8 cellular contexts compared by ENCODE assay signal in the genomic region with DNA sequence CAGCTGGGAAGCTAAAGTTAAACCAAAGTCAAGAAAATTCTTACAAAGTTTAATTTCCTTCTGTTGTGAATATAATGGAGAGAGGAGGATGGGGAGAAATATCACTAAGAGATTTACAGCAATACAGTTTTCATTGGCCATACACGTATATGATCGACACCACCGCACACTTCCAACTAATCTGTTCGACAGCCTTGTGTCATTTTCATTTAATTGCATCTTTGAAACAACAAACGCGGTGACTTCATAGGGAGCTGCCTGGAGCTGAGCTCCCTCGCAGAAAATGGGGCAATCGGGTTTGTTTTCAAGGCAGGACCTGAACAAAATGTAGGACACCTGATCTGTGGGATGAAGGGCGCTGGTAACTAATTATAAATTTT. TPM values are rescaled to one million over a fixed set of nuclear protein-coding genes. Genes with fewer than 3 reads are reported as not detected.
DNase-seq lines count a peak whose midpoint lies in the region; ATAC-seq, FAIRE-seq and TF ChIP-seq lines count a peak whose summit lies in the region.

No MANE protein-coding gene starts in this region.

- no peaks in the 10 kb centered on the region for H3K9me1 ChIP-seq in keratinocyte (ENCODE audit: control insufficient read depth, extremely low read depth, insufficient read depth, low read length)

- H3K9me3 ChIP-seq in ascending aorta (no peaks in the 10 kb centered on the region), keratinocyte (ENCODE audit: control insufficient read depth, low read depth, low read length) (no peaks in the 10 kb centered on the region)

- no peaks in the 10 kb centered on the region for H4K20me1 ChIP-seq in keratinocyte (ENCODE audit: control insufficient read depth, extremely low read depth, insufficient read depth, low read length)

- ATAC-seq in HG03025 (IDR thresholded peaks at IDR 0.05; ENCODE audit: low FRiP score, unreplicated experiment) = no peak

- H3K4me3 ChIP-seq in ascending aorta = peak overlapping the region; percentile 59 to 82
- peak overlapping the region; percentile 91 to 99 (median 98) for H3K4me3 ChIP-seq in keratinocyte (ENCODE audit: control insufficient read depth in 2 of 3, extremely low read depth in 1 of 3, insufficient read depth in 2 of 3, low read depth in 1 of 3, low read length in 3 of 3)

- H2AFZ ChIP-seq in keratinocyte (ENCODE audit: control insufficient read depth, low read length) = no peak overlapping the region

- FAIRE-seq in keratinocyte (lab: Jason Lieb, UNC) = peak; percentile 48
- FAIRE-seq in RCC 7860 (lab: Jason Lieb, UNC) = no peak

- H3K9ac ChIP-seq in keratinocyte (ENCODE audit: control insufficient read depth, extremely low read depth, insufficient read depth, low read length) = peak overlapping the region; percentile 92

- no peaks in the 10 kb centered on the region for H3K36me3 ChIP-seq in ascending aorta
- H3K36me3 ChIP-seq in keratinocyte (ENCODE audit: control insufficient read depth in 2 of 2, extremely low read depth in 1 of 2, insufficient read depth in 2 of 2, low read length in 2 of 2) = no peaks in the 10 kb centered on the region

- TF ChIP-seq CTCF in ascending aorta (IDR thresholded peaks at IDR 0.05) (no peak), keratinocyte (optimal IDR thresholded peaks at IDR 0.05 in 1 of 3, IDR thresholded peaks at IDR 0.05 in 1 of 3, conservative IDR thresholded peaks at IDR 0.05 in 1 of 3; ENCODE audit: extremely low read depth in 1 of 3, insufficient read depth in 2 of 3, low read length in 3 of 3) (no peak)

- dilution Hi-C loops in keratinocyte (cut with MboI; ENCODE audit: extremely low pct_ligation_motif_present, low sequenced_read_pairs) = no loop called here

- peak overlapping the region; percentile 86 for H3K4me2 ChIP-seq in keratinocyte (ENCODE audit: control insufficient read depth, extremely low read depth, insufficient read depth, low read depth, low read length)

- H3K27me3 ChIP-seq in ascending aorta (no peaks in the 10 kb centered on the region), keratinocyte (ENCODE audit: control insufficient read depth, extremely low read depth, insufficient read depth, low read length) (no peaks in the 10 kb centered on the region)

- H3K27ac ChIP-seq in ascending aorta (peak overlapping the region; percentile 79 to 90), keratinocyte (ENCODE audit: control insufficient read depth, insufficient read depth, low read length) (peak overlapping the region; percentile 93)

- intact Hi-C loops in ascending aorta (cut with DNase I) = loop anchor here (10.0 kb wide), 1 partner anchor 639 kb away; no protein-coding TSS in a partner anchor

- peak; percentile 18 for DNase-seq in AG08396 (ENCODE audit: low spot score)
- DNase-seq in HT-29 (ENCODE audit: low spot score) = peak; percentile 60
- no peak for DNase-seq in ascending aorta (ENCODE audit: low spot score in 2 of 2)
- DNase-seq in keratinocyte (ENCODE audit: low read depth, low spot score) = no peak
- DNase-seq in superior temporal gyrus (ENCODE audit: extremely low spot score) = peak; percentile 76
- no peak for DNase-seq in activated CD4-positive, CD25-positive, alpha-beta regulatory T cell (lab: John Stamatoyannopoulos, UW)
- no peak for DNase-seq in RCC 7860 (ENCODE audit: low spot score)

- H3K79me2 ChIP-seq in keratinocyte (ENCODE audit: control insufficient read depth, insufficient read depth, low read length) = peaks cover 64% of the 10 kb centered on the region

- peaks cover 0 to 4% of the 10 kb centered on the region in 2 donors for H3K4me1 ChIP-seq in ascending aorta
- peaks cover 26% of the 10 kb centered on the region for H3K4me1 ChIP-seq in keratinocyte (ENCODE audit: control insufficient read depth, extremely low read depth, insufficient read depth, low read length)

RNA-seq across cellular contexts. Expression of a gene that starts 1.3 kb away (rescaled TPM):
- 6.1 and 8.9 TPM in 2 replicates for total RNA-seq in HT-29 (2014; rRNA removed; shearing (Covaris generic))
- total RNA-seq in ascending aorta = 20.8 TPM
- polyA plus RNA-seq in keratinocyte = 19.3 to 37.6 TPM (median 23.5 TPM) in 3 replicates
- 9.9 TPM for polyA plus RNA-seq in keratinocyte (2011; ENCODE audit: low read depth)
- polyA plus RNA-seq in keratinocyte (2011; cell fraction: cytosol; rRNA removed) = 14.4 and 26.2 TPM in 2 replicates
- 32.9 and 37.7 TPM in 2 replicates for polyA plus RNA-seq in keratinocyte (2011; cell fraction: nucleus; rRNA removed)
- polyA plus RNA-seq in keratinocyte (2012; ENCODE audit: low replicate concordance) = 12.2 and 27.5 TPM in 2 replicates
- polyA minus RNA-seq in keratinocyte = 21.1 to 82.0 TPM (median 37.8 TPM) in 3 replicates
- 21.3 TPM for polyA minus RNA-seq in keratinocyte (2011; cell fraction: cytosol; rRNA and poly(A)+ RNA removed)
- 70.1 and 105 TPM in 2 replicates for polyA minus RNA-seq in keratinocyte (2011; cell fraction: nucleus; rRNA and poly(A)+ RNA removed)

Comparison
In these comparisons a context has a peak if more than half of its experiments do, and no peak if none do; other contexts are left out.
1. DNase-seq: peak in AG08396 (single experiment), HT-29 (single experiment) and superior temporal gyrus (single experiment); none in ascending aorta (0 of 2), keratinocyte (single experiment), activated CD4-positive, CD25-positive, alpha-beta regulatory T cell (0 of 4) and RCC 7860 (single experiment).